1 cellular context compared by ENCODE assay signal in the genomic region with DNA sequence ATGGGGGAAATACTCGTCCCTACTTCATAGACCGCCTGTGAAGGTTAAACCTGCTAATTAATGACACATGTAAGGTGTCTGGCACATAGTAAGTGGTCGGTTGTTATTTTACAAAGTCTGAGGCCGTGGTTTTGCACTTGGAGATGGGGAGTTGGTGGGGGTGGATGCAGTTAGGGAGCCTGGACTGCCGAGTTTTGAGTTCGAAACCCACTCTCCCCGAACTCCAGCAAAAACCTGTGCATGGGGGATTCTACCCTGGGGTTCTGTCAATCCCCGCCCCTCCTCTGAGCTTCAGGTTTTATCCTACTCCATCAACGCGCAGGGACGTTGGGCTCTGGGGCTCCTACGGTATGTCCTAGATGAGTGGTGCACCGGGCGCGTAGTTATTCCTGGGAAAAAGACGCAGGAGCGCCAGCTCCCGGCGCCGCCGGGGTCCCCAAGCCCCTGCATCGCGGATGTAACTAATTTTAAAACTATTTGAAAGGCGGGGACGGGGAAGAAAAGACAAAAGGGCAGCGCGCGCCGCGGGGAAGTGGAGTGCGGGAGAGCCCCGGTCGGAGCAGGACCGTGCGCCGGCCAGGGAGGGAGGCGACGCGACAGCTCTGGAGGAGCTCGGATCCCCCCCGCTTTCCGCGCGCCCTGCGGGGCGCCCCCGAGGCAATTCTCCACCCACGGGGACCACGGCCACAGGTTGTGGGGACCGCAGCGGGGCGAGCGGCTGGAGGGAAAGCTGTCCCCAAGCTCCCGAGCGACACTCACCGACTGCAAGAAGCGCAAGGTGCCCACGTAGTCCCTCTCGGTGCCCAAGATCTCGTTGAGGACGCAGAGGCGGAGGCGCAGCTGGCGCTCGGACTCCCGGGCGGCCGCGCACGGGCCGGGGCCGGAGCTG.
A peak's percentile ranks its signal among the peaks of the same experiment; 100 is the strongest.
TF ChIP-seq lines count a peak whose summit lies in the region.

No MANE protein-coding gene starts in this region.

TF ChIP-seq in GM12878, 131 proteins besides CTCF, POLR2A, EP300 and RAD21 (continued from another document):
- TF ChIP-seq, protein P1, sequence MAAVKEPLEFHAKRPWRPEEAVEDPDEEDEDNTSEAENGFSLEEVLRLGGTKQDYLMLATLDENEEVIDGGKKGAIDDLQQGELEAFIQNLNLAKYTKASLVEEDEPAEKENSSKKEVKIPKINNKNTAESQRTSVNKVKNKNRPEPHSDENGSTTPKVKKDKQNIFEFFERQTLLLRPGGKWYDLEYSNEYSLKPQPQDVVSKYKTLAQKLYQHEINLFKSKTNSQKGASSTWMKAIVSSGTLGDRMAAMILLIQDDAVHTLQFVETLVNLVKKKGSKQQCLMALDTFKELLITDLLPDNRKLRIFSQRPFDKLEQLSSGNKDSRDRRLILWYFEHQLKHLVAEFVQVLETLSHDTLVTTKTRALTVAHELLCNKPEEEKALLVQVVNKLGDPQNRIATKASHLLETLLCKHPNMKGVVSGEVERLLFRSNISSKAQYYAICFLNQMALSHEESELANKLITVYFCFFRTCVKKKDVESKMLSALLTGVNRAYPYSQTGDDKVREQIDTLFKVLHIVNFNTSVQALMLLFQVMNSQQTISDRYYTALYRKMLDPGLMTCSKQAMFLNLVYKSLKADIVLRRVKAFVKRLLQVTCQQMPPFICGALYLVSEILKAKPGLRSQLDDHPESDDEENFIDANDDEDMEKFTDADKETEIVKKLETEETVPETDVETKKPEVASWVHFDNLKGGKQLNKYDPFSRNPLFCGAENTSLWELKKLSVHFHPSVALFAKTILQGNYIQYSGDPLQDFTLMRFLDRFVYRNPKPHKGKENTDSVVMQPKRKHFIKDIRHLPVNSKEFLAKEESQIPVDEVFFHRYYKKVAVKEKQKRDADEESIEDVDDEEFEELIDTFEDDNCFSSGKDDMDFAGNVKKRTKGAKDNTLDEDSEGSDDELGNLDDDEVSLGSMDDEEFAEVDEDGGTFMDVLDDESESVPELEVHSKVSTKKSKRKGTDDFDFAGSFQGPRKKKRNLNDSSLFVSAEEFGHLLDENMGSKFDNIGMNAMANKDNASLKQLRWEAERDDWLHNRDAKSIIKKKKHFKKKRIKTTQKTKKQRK (IDR thresholded peaks at IDR 0.05; ENCODE audit: low read depth, low read length) = no peak
- TF ChIP-seq ZNF24 (IDR thresholded peaks at IDR 0.05) = no peak
- TF ChIP-seq, protein P2, sequence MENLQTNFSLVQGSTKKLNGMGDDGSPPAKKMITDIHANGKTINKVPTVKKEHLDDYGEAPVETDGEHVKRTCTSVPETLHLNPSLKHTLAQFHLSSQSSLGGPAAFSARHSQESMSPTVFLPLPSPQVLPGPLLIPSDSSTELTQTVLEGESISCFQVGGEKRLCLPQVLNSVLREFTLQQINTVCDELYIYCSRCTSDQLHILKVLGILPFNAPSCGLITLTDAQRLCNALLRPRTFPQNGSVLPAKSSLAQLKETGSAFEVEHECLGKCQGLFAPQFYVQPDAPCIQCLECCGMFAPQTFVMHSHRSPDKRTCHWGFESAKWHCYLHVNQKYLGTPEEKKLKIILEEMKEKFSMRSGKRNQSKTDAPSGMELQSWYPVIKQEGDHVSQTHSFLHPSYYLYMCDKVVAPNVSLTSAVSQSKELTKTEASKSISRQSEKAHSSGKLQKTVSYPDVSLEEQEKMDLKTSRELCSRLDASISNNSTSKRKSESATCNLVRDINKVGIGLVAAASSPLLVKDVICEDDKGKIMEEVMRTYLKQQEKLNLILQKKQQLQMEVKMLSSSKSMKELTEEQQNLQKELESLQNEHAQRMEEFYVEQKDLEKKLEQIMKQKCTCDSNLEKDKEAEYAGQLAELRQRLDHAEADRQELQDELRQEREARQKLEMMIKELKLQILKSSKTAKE (IDR thresholded peaks at IDR 0.05; ENCODE audit: low read depth, poor library complexity, severe bottlenecking) = peak; percentile 94
- TF ChIP-seq CHD4 (IDR thresholded peaks at IDR 0.05) = no peak
- no peak for TF ChIP-seq RELA (IDR thresholded peaks at IDR 0.05; ENCODE audit: borderline replicate concordance, partially characterized antibody)
- peak; percentile 75 for TF ChIP-seq MTA2 (IDR thresholded peaks at IDR 0.05; ENCODE audit: low read depth)
- TF ChIP-seq SUPT20H (IDR thresholded peaks at IDR 0.05; ENCODE audit: borderline replicate concordance, control insufficient read depth, low read depth, low read length) = no peak
- TF ChIP-seq, protein P3, sequence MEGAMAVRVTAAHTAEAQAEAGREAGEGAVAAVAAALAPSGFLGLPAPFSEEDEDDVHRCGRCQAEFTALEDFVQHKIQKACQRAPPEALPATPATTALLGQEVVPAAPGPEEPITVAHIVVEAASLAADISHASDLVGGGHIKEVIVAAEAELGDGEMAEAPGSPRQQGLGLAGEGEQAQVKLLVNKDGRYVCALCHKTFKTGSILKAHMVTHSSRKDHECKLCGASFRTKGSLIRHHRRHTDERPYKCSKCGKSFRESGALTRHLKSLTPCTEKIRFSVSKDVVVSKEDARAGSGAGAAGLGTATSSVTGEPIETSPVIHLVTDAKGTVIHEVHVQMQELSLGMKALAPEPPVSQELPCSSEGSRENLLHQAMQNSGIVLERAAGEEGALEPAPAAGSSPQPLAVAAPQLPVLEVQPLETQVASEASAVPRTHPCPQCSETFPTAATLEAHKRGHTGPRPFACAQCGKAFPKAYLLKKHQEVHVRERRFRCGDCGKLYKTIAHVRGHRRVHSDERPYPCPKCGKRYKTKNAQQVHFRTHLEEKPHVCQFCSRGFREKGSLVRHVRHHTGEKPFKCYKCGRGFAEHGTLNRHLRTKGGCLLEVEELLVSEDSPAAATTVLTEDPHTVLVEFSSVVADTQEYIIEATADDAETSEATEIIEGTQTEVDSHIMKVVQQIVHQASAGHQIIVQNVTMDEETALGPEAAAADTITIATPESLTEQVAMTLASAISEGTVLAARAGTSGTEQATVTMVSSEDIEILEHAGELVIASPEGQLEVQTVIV (IDR thresholded peaks at IDR 0.05; ENCODE audit: borderline replicate concordance, partially characterized antibody) = no peak
